1 cellular context compared by ENCODE assay signal in the genomic region with DNA sequence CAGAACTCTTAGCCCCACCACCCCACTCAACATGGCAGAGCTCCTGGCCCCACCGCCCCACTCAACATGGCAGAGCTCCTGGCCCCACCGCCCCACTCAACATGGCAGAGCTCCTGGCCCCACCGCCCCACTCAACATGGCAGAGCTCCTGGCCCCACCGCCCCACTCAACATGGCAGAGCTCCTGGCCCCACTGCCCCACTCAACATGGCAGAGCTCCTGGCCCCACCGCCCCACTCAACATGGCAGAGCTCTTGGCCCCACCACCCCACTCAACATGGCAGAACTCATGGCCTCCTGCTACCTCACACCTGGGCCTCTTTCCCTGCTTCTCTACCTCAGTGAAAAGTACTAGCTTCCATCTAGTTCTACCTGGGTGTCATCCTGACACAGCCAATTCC. TPM values are rescaled to one million over a fixed set of nuclear protein-coding genes. Genes with fewer than 3 reads are reported as not detected.
"Had no signal": no experiment of that assay in that cellular context is flagged by ENCODE, and none has a peak within 500 bp of the region (broad histone marks: within the 10 kb centered on the region; RNA-seq: fewer than 3 reads in every experiment).

No MANE protein-coding gene starts in this region.

RNA-seq across cellular contexts. Expression of gene GNAS-AS1, which starts 21.9 kb away (rescaled TPM):
- total RNA-seq: HepG2 had no signal
- polyA plus RNA-seq: HepG2 had no signal
